In genomic region chr10:17386616-17387075, GRCh38 we compare ENCODE assay signal across 1 cellular context.
TF ChIP-seq lines count a peak whose summit lies in the region.

No MANE protein-coding gene starts in this region.

TF ChIP-seq in GM12878, 131 proteins besides CTCF, POLR2A, EP300 and RAD21 (continued from another document):
- TF ChIP-seq, protein P1, sequence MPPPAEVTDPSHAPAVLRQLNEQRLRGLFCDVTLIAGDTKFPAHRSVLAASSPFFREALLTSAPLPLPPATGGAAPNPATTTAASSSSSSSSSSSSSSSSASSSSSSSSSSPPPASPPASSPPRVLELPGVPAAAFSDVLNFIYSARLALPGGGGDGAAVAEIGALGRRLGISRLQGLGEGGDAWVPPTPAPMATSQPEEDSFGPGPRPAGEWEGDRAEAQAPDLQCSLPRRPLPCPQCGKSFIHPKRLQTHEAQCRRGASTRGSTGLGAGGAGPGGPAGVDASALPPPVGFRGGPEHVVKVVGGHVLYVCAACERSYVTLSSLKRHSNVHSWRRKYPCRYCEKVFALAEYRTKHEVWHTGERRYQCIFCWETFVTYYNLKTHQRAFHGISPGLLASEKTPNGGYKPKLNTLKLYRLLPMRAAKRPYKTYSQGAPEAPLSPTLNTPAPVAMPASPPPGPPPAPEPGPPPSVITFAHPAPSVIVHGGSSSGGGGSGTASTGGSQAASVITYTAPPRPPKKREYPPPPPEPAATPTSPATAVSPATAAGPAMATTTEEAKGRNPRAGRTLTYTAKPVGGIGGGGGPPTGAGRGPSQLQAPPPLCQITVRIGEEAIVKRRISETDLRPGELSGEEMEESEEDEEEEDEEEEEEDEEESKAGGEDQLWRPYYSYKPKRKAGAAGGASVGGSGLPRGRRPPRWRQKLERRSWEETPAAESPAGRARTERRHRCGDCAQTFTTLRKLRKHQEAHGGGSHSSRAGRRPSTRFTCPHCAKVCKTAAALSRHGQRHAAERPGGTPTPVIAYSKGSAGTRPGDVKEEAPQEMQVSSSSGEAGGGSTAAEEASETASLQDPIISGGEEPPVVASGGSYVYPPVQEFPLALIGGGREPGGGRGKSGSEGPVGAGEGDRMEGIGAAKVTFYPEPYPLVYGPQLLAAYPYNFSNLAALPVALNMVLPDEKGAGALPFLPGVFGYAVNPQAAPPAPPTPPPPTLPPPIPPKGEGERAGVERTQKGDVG (CRISPR knock-in tag; IDR thresholded peaks at IDR 0.05): no peak
- TF ChIP-seq LARP7 (IDR thresholded peaks at IDR 0.05): no peak
- TF ChIP-seq JUNB (IDR thresholded peaks at IDR 0.05): no peak
- no peak for TF ChIP-seq CHD2 (IDR thresholded peaks at IDR 0.05; ENCODE audit: borderline replicate concordance, low read depth, low read length)
- no peak for TF ChIP-seq MTA2 (IDR thresholded peaks at IDR 0.05; ENCODE audit: low read depth)
- no peak for TF ChIP-seq ZNF217 (IDR thresholded peaks at IDR 0.05)
- no peak for TF ChIP-seq USF2 (IDR thresholded peaks at IDR 0.05; ENCODE audit: borderline replicate concordance, low read depth, low read length)
- no peak for TF ChIP-seq KDM1A (IDR thresholded peaks at IDR 0.05; ENCODE audit: borderline replicate concordance)
- TF ChIP-seq TARDBP (IDR thresholded peaks at IDR 0.05; ENCODE audit: borderline replicate concordance): no peak
- TF ChIP-seq GATAD2B (conservative IDR thresholded peaks at IDR 0.05; ENCODE audit: low read depth): no peak
- TF ChIP-seq NFXL1 (IDR thresholded peaks at IDR 0.05; ENCODE audit: borderline replicate concordance): no peak
- no peak for TF ChIP-seq NBN (IDR thresholded peaks at IDR 0.05)
TF ChIP-seq in GM12878: peak in this region for 0.
